8 cellular contexts compared by ENCODE assay signal in genomic region chrX:148310402-148311200, GRCh38.
DNase-seq lines count a peak whose midpoint lies in the region; ATAC-seq and TF ChIP-seq lines count a peak whose summit lies in the region.

No MANE protein-coding gene starts in this region.

- TF ChIP-seq CTCF in SK-N-SH (IDR thresholded peaks at IDR 0.05), result no peak

- no peaks in the 10 kb centered on the region for H3F3A ChIP-seq in SK-N-SH (replicated peaks; ENCODE audit: insufficient read depth)

- no peak for TF ChIP-seq EP300 in SK-N-SH (IDR thresholded peaks at IDR 0.05; ENCODE audit: borderline replicate concordance in 1 of 2, low read depth in 1 of 2, low read length in 1 of 2)

- peak; percentile 78 for ATAC-seq in GM18511 (IDR thresholded peaks at IDR 0.05; ENCODE audit: unreplicated experiment)
- peak; percentile 86 for ATAC-seq in HG03097 (IDR thresholded peaks at IDR 0.05; ENCODE audit: low FRiP score, unreplicated experiment)
- ATAC-seq in GM19324 (IDR thresholded peaks at IDR 0.05; ENCODE audit: low FRiP score, unreplicated experiment), result no peak

- H3K4me2 ChIP-seq in SK-N-SH, result no peak overlapping the region

- H3K27ac ChIP-seq in SK-N-SH (ENCODE audit: low read depth in 2 of 2, low read length in 1 of 2), result no peak overlapping the region

- no peaks in the 10 kb centered on the region for H3K9me3 ChIP-seq in SK-N-SH

- H3K4me1 ChIP-seq in SK-N-SH (ENCODE audit: control insufficient read depth in 1 of 2, insufficient read depth in 2 of 2, low read depth in 1 of 2, low read length in 1 of 2), result no peaks in the 10 kb centered on the region

- no peaks in the 10 kb centered on the region for H4K20me1 ChIP-seq in SK-N-SH (ENCODE audit: insufficient read depth)

- POLR2A ChIA-PET in SK-N-SH (lab: Yijun Ruan, JAX), result no interaction called here

- WGBS in SK-N-SH (ENCODE audit: low lambda C conversion rate), result 5% methylated on average over 2 of the region's 2 CpGs

- no peak overlapping the region for H3K4me3 ChIP-seq in SK-N-SH (ENCODE audit: low read depth in 2 of 2, low read length in 1 of 2)

- CTCF ChIA-PET in SK-N-SH (lab: Yijun Ruan, JAX), result interaction anchor here (0.6 kb wide), 1 partner anchor 28 kb away, joined by 3 read pairs; no protein-coding TSS in a partner anchor

- no peak overlapping the region for H2AFZ ChIP-seq in SK-N-SH (ENCODE audit: low read depth)

- peak; percentile 6 to 7 for DNase-seq in activated CD4-positive, alpha-beta T cell treated with anti-CD3 and anti-CD28 coated beads for 24 hours (ENCODE audit: low read depth in 2 of 2)
- DNase-seq in stimulated activated CD4-positive, alpha-beta T cell treated with anti-CD3 and anti-CD28 coated beads, Interleukin-12 subunit alpha, Interleukin-12 subunit beta, amount 100 ng/mL, for 48 hours (ENCODE audit: low read depth in 2 of 3, low spot score in 1 of 3), result peak; percentile 14 to 52 (median 16)
- DNase-seq in amygdala (lab: John Stamatoyannopoulos, UW) (no peak), SK-N-SH (no peak), DMS153 (lab: John Stamatoyannopoulos, UW) (no peak)

- H3K36me3 ChIP-seq in SK-N-SH (replicated peaks in 1 of 2; ENCODE audit: control insufficient read depth in 1 of 2, insufficient read depth in 2 of 2, low read length in 1 of 2), result no peaks in the 10 kb centered on the region

- H3K79me2 ChIP-seq in SK-N-SH (ENCODE audit: insufficient read depth), result no peaks in the 10 kb centered on the region

- H3K9ac ChIP-seq in SK-N-SH, result no peak overlapping the region

- no peaks in the 10 kb centered on the region for H3K27me3 ChIP-seq in SK-N-SH (ENCODE audit: insufficient read depth)

- H3K9me2 ChIP-seq in SK-N-SH, result no peaks in the 10 kb centered on the region

- no peak for TF ChIP-seq RAD21 in SK-N-SH (IDR thresholded peaks at IDR 0.05; ENCODE audit: low read length)

TF ChIP-seq in SK-N-SH, 30 proteins besides CTCF, POLR2A, EP300 and RAD21:
- no peak for TF ChIP-seq MXI1 (IDR thresholded peaks at IDR 0.05; ENCODE audit: low read depth, low read length)
- no peak for TF ChIP-seq FOXM1 (IDR thresholded peaks at IDR 0.05; ENCODE audit: low read depth)
- no peak for TF ChIP-seq TCF12 (IDR thresholded peaks at IDR 0.05)
- no peak for TF ChIP-seq REST (IDR thresholded peaks at IDR 0.05; ENCODE audit: low read depth, low read length)
- no peak for TF ChIP-seq RFX5 (IDR thresholded peaks at IDR 0.05; ENCODE audit: low read length)
- TF ChIP-seq TEAD4 (IDR thresholded peaks at IDR 0.05; ENCODE audit: borderline replicate concordance, insufficient read depth), result no peak
- no peak for TF ChIP-seq SMC3 (IDR thresholded peaks at IDR 0.05; ENCODE audit: low read depth, low read length)
- TF ChIP-seq SIN3A (IDR thresholded peaks at IDR 0.05; ENCODE audit: borderline replicate concordance, low read depth, low read length), result no peak
- no peak for TF ChIP-seq PBX3 (IDR thresholded peaks at IDR 0.05)

Comparison
In these comparisons a context has a peak if more than half of its experiments do, and no peak if none do; other contexts are left out.
1. DNase-seq: peak in activated CD4-positive, alpha-beta T cell treated with anti-CD3 and anti-CD28 coated beads for 24 hours (2 of 2) and stimulated activated CD4-positive, alpha-beta T cell treated with anti-CD3 and anti-CD28 coated beads, Interleukin-12 subunit alpha, Interleukin-12 subunit beta, amount 100 ng/mL, for 48 hours (3 of 3); none in amygdala (0 of 56), SK-N-SH (single experiment) and DMS153 (single experiment).